Comparison of ENCODE assay signal across 13 cellular contexts in genomic region chr3:45606991-45607712, GRCh38. TPM values are rescaled to one million over a fixed set of nuclear protein-coding genes. Genes with fewer than 3 reads are reported as not detected.
DNase-seq lines count a peak whose midpoint lies in the region; ATAC-seq and TF ChIP-seq lines count a peak whose summit lies in the region.
"Had no signal": no experiment of that assay in that cellular context is flagged by ENCODE, and none has a peak within 500 bp of the region (broad histone marks: within the 10 kb centered on the region; RNA-seq: fewer than 3 reads in every experiment).

No MANE protein-coding gene starts in this region.

- H3F3A ChIP-seq in neural progenitor cell (ENCODE audit: low read depth): peaks cover 7% of the 10 kb centered on the region

- no peak for TF ChIP-seq POLR2A in GM18505 (IDR thresholded peaks at IDR 0.05; ENCODE audit: borderline replicate concordance, extremely low read depth, insufficient read depth, insufficient read length)

- H3K27ac ChIP-seq in AG04450 (ENCODE audit: low read depth, low read length): peak overlapping the region; percentile 47
- H3K27ac ChIP-seq in SJSA1: peak overlapping the region; percentile 55
- H3K27ac ChIP-seq in neural progenitor cell: no peak overlapping the region

- H3K79me2 ChIP-seq in neural progenitor cell (ENCODE audit: low read depth): peaks cover 12% of the 10 kb centered on the region

- H3K4me1 Mint-ChIP-seq in neural progenitor cell: peaks cover 10% of the 10 kb centered on the region

- peaks cover 21% of the 10 kb centered on the region for H3K36me3 Mint-ChIP-seq in neural progenitor cell

- no peaks in the 10 kb centered on the region for H3K9me3 ChIP-seq in AG04450 (ENCODE audit: control insufficient read depth, insufficient read depth, low read length)
- H3K9me3 ChIP-seq in SJSA1 (replicated peaks): no peaks in the 10 kb centered on the region
- no peaks in the 10 kb centered on the region for H3K9me3 ChIP-seq in neural progenitor cell (ENCODE audit: low read depth)

- H3K4me3 ChIP-seq in AG04450 (ENCODE audit: low read depth, low read length): peak overlapping the region; percentile 20; the same call in 1 of the 2 replicates
- H3K4me3 ChIP-seq in SJSA1: no peak overlapping the region
- H3K4me3 ChIP-seq in fibroblast of the aortic adventitia (ENCODE audit: low read depth, low read length): no peak overlapping the region
- no peak overlapping the region for H3K4me3 ChIP-seq in neural progenitor cell

- ATAC-seq in GM18907 (IDR thresholded peaks at IDR 0.05; ENCODE audit: unreplicated experiment) (no peak), GM18505 (IDR thresholded peaks at IDR 0.05; ENCODE audit: unreplicated experiment) (no peak), HG03025 (IDR thresholded peaks at IDR 0.05; ENCODE audit: low FRiP score, unreplicated experiment) (no peak)

- H4K20me1 ChIP-seq in neural progenitor cell (ENCODE audit: low read depth): peaks cover 7% of the 10 kb centered on the region

- H3K27me3 ChIP-seq in AG04450 (ENCODE audit: control insufficient read depth, insufficient read depth, low read length) (no peaks in the 10 kb centered on the region), SJSA1 (replicated peaks) (no peaks in the 10 kb centered on the region), neural progenitor cell (no peaks in the 10 kb centered on the region)

- no peak overlapping the region for H3K4me3 Mint-ChIP-seq in neural progenitor cell

- H2AFZ ChIP-seq in neural progenitor cell (replicated peaks): no peak overlapping the region

- TF ChIP-seq CTCF in AG04450 (IDR thresholded peaks at IDR 0.05; ENCODE audit: low read depth, low read length) (no peak), fibroblast of the aortic adventitia (IDR thresholded peaks at IDR 0.05; ENCODE audit: insufficient read depth, low read length) (no peak), neural progenitor cell (IDR thresholded peaks at IDR 0.05) (no peak)

- CTCF ChIA-PET in AG04450 (lab: Charles Lee): interaction anchor here (1.2 to 3.4 kb wide), 3 partner anchors 49 to 60 kb away, joined by 3 to 15 read pairs (median 5); no protein-coding TSS in a partner anchor

- no peak overlapping the region for H3K9ac ChIP-seq in neural progenitor cell

- no peak overlapping the region for H3K4me2 ChIP-seq in neural progenitor cell

- DNase-seq in AG04450 (ENCODE audit: low read depth, low spot score): no peak
- no peak for DNase-seq in SJSA1 (ENCODE audit: low read depth in 1 of 2, low spot score in 2 of 2)
- DNase-seq in fibroblast of the aortic adventitia (ENCODE audit: low read depth): peak; percentile 48
- DNase-seq in neural progenitor cell (ENCODE audit: low spot score): no peak
- DNase-seq in GF-D8 (lab: John Stamatoyannopoulos, UW): no peak
- DNase-seq: amygdala; DND-41; NCI-H1436; nucleus accumbens; stimulated activated CD4-positive, alpha-beta T cell treated with anti-CD3 and anti-CD28 coated beads, Interleukin-4, amount 100 ng/mL, for 4 hours had no signal

- H3K4me1 ChIP-seq in SJSA1 (replicated peaks) (peaks cover 36% of the 10 kb centered on the region), neural progenitor cell (peaks cover 13% of the 10 kb centered on the region)

- H3K27ac Mint-ChIP-seq in neural progenitor cell: peak overlapping the region; percentile 17

- H3K36me3 ChIP-seq in SJSA1: peaks cover 41% of the 10 kb centered on the region
- no peaks in the 10 kb centered on the region for H3K36me3 ChIP-seq in neural progenitor cell

- peaks cover 2% of the 10 kb centered on the region for H3K27me3 Mint-ChIP-seq in neural progenitor cell (ENCODE audit: insufficient read depth, low read depth)

- no peaks in the 10 kb centered on the region for H3K9me3 Mint-ChIP-seq in neural progenitor cell

- POLR2A ChIA-PET in AG04450 (lab: Yijun Ruan, JAX): interaction anchor here (0.7 to 1.4 kb wide), 3 partner anchors 53 to 91 kb away, joined by 3 to 12 read pairs (median 4); no protein-coding TSS in a partner anchor

RNA-seq across cellular contexts. Expression of gene LIMD1, which starts 12.6 kb away (rescaled TPM):
- 20.7 and 24.3 TPM in 2 replicates for polyA plus RNA-seq in AG04450 (2011; rRNA removed)
- 62.8 and 81.7 TPM in 2 replicates for polyA minus RNA-seq in AG04450 (2011; rRNA and poly(A)+ RNA removed)
- total RNA-seq in SJSA1 (2014; rRNA removed; shearing (Covaris generic)): 5.3 and 11.0 TPM in 2 replicates
- 10.6 and 18.8 TPM in 2 replicates for total RNA-seq in fibroblast of the aortic adventitia (ENCODE audit: low replicate concordance)
- total RNA-seq in neural progenitor cell (ENCODE audit: low replicate concordance): 10.0 and 14.8 TPM in 2 replicates
